Comparison of ENCODE assay signal across 15 cellular contexts in genomic region chr10:76329891-76330575, GRCh38.
A peak's percentile ranks its signal among the peaks of the same experiment; 100 is the strongest.
DNase-seq lines count a peak whose midpoint lies in the region; ATAC-seq lines count a peak whose summit lies in the region.
"Had no signal": no experiment of that assay in that cellular context is flagged by ENCODE, and none has a peak within 500 bp of the region (broad histone marks: within the 10 kb centered on the region; RNA-seq: fewer than 3 reads in every experiment).

No MANE protein-coding gene starts in this region.

- no peak for ATAC-seq in activated CD8-positive, alpha-beta T cell treated with anti-CD3 and anti-CD28 coated beads, Interleukin-2, amount 10 ng/mL, durations not matched to agents 7 days and 5 days
- ATAC-seq: body of pancreas, heart left ventricle, left ventricle myocardium superior had no signal

- intact Hi-C loops in posterior vena cava (cut with DNase I) = loop anchor here in 1 of 2 donors (10.0 kb wide), 1 partner anchor 55 kb away; no protein-coding TSS in a partner anchor

- H3K9me3 Mint-ChIP-seq in activated CD8-positive, alpha-beta T cell treated with anti-CD3 and anti-CD28 coated beads, Interleukin-2, amount 10 ng/mL, durations not matched to agents 7 days and 5 days (ENCODE audit: insufficient read depth) = no peaks in the 10 kb centered on the region
- peaks cover 0 to 1% (median 0%) of the 10 kb centered on the region in 6 donors for H3K9me3 Mint-ChIP-seq in immature natural killer cell

- CTCF ChIA-PET in activated CD8-positive, alpha-beta T cell treated with anti-CD3 and anti-CD28 coated beads, Interleukin-2, amount 10 ng/mL, durations not matched to agents 7 days and 5 days (lab: Charles Lee) = no interaction called here

- POLR2A ChIA-PET in activated CD8-positive, alpha-beta T cell treated with anti-CD3 and anti-CD28 coated beads, Interleukin-2, amount 10 ng/mL, durations not matched to agents 7 days and 5 days (lab: Charles Lee) = no interaction called here

- H3K27ac ChIP-seq in ACC112 (ENCODE audit: low read depth, low read length) = peak overlapping the region; percentile 17
- H3K27ac ChIP-seq: body of pancreas, heart left ventricle, Peyer's patch had no signal

- H3K36me3 ChIP-seq in ACC112 (ENCODE audit: insufficient read depth, low read length) = no peaks in the 10 kb centered on the region
- H3K36me3 ChIP-seq: heart left ventricle, Peyer's patch had no signal

- H3K4me3 ChIP-seq in ACC112 (ENCODE audit: low read depth, low read length) = peak overlapping the region; percentile 10; the same call in 1 of the 2 replicates
- H3K4me3 ChIP-seq: body of pancreas, heart left ventricle, Peyer's patch had no signal

- no peaks in the 10 kb centered on the region for H3K27me3 Mint-ChIP-seq in activated CD8-positive, alpha-beta T cell treated with anti-CD3 and anti-CD28 coated beads, Interleukin-2, amount 10 ng/mL, durations not matched to agents 7 days and 5 days (ENCODE audit: low read depth)
- peaks cover 0 to 4% (median 0%) of the 10 kb centered on the region in 3 donors for H3K27me3 Mint-ChIP-seq in immature natural killer cell (ENCODE audit: low read depth in 3 of 3)

- peak; percentile 48 for DNase-seq in HPDE6-E6E7 (ENCODE audit: extremely low spot score)
- DNase-seq in astrocyte of the hippocampus (ENCODE audit: low read depth, low spot score) = peak; percentile 34
- DNase-seq in kidney tubule cell (ENCODE audit: low spot score) = peak; percentile 44
- no peak for DNase-seq in posterior vena cava (ENCODE audit: low spot score)
- DNase-seq in activated CD8-positive, alpha-beta T cell treated with anti-CD3 and anti-CD28 coated beads, Interleukin-2, amount 10 ng/mL, durations not matched to agents 7 days and 5 days = no peak
- no peak for DNase-seq in NCI-H1436 treated with DMSO at 0.1 percent for 48 hours (lab: John Stamatoyannopoulos, UW)
- DNase-seq in immature natural killer cell = no peak
- DNase-seq: body of pancreas; effector CD4-positive, alpha-beta T cell; heart left ventricle; left ventricle myocardium superior; NCI-H1417; NCI-H446 treated with DMSO at 0.1 percent for 48 hours; Peyer's patch had no signal

- H3K4me1 Mint-ChIP-seq in activated CD8-positive, alpha-beta T cell treated with anti-CD3 and anti-CD28 coated beads, Interleukin-2, amount 10 ng/mL, durations not matched to agents 7 days and 5 days (ENCODE audit: low read depth) = no peaks in the 10 kb centered on the region
- H3K4me1 Mint-ChIP-seq in immature natural killer cell = no peaks in the 10 kb centered on the region

- peaks cover 19% of the 10 kb centered on the region for H3K4me1 ChIP-seq in ACC112 (ENCODE audit: control insufficient read depth, insufficient read depth, low read length, unreplicated experiment)
- H3K4me1 ChIP-seq: body of pancreas, Peyer's patch had no signal

- H3K36me3 Mint-ChIP-seq in activated CD8-positive, alpha-beta T cell treated with anti-CD3 and anti-CD28 coated beads, Interleukin-2, amount 10 ng/mL, durations not matched to agents 7 days and 5 days (ENCODE audit: low read depth) = no peaks in the 10 kb centered on the region
- H3K36me3 Mint-ChIP-seq in immature natural killer cell = no peaks in the 10 kb centered on the region

- H3K79me2 ChIP-seq in ACC112 (ENCODE audit: control insufficient read depth, insufficient read depth, low read length, unreplicated experiment) = no peaks in the 10 kb centered on the region

- H3K27ac Mint-ChIP-seq in activated CD8-positive, alpha-beta T cell treated with anti-CD3 and anti-CD28 coated beads, Interleukin-2, amount 10 ng/mL, durations not matched to agents 7 days and 5 days = no peak overlapping the region
- no peak overlapping the region for H3K27ac Mint-ChIP-seq in immature natural killer cell

- H3K27me3 ChIP-seq in ACC112 (ENCODE audit: insufficient read depth, low read length) = no peaks in the 10 kb centered on the region
- H3K27me3 ChIP-seq: body of pancreas, heart left ventricle, Peyer's patch had no signal

- no peak overlapping the region for H3K4me3 Mint-ChIP-seq in activated CD8-positive, alpha-beta T cell treated with anti-CD3 and anti-CD28 coated beads, Interleukin-2, amount 10 ng/mL, durations not matched to agents 7 days and 5 days
- H3K4me3 Mint-ChIP-seq in immature natural killer cell = no peak overlapping the region

- H2AFZ ChIP-seq in ACC112 (ENCODE audit: low read length, unreplicated experiment) = peak overlapping the region; percentile 56

Comparison
In these comparisons a context has a peak if more than half of its experiments do, and no peak if none do; other contexts are left out.
1. DNase-seq: peak in HPDE6-E6E7 (single experiment), astrocyte of the hippocampus (single experiment) and kidney tubule cell (single experiment); none in posterior vena cava (single experiment), activated CD8-positive, alpha-beta T cell treated with anti-CD3 and anti-CD28 coated beads, Interleukin-2, amount 10 ng/mL, durations not matched to agents 7 days and 5 days (single experiment), NCI-H1436 treated with DMSO at 0.1 percent for 48 hours (single experiment) and immature natural killer cell (0 of 3).